8 cellular contexts compared by ENCODE assay signal in genomic region chr14:106845286-106846087, GRCh38.
DNase-seq lines count a peak whose midpoint lies in the region; FAIRE-seq and TF ChIP-seq lines count a peak whose summit lies in the region.

No MANE protein-coding gene starts in this region.

- peaks cover 56 to 91% (median 79%) of the 10 kb centered on the region in 10 experiments for H3K4me1 ChIP-seq in BLaER1 treated with 17β-estradiol and CSF1 and Interleukin-3, amounts not matched to agents 10 nM and 100 nM
- H3K4me1 ChIP-seq in Karpas-422 (ENCODE audit: low read length): peaks cover 76% of the 10 kb centered on the region
- H3K4me1 ChIP-seq in hepatocyte (ENCODE audit: insufficient read depth): no peaks in the 10 kb centered on the region

- H3K9ac ChIP-seq in BLaER1 treated with 17β-estradiol and CSF1 and Interleukin-3, amounts not matched to agents 10 nM and 100 nM: peak overlapping the region; percentile 80 to 94 (median 90)
- peak overlapping the region; percentile 87 for H3K9ac ChIP-seq in Karpas-422 (ENCODE audit: low read length)

- no peak for TF ChIP-seq CTCF in hepatocyte (IDR thresholded peaks at IDR 0.05; ENCODE audit: poor library complexity)

- H4K20me1 ChIP-seq in BLaER1 treated with 17β-estradiol and CSF1 and Interleukin-3, amounts not matched to agents 10 nM and 100 nM: 0 out of 22 replicates have a peak, but pooled peaks cover 0 to 4% (median 0%) of the 10 kb centered on the region in 11 experiments
- H4K20me1 ChIP-seq in Karpas-422 (ENCODE audit: insufficient read depth, low read depth, low read length): no peaks in the 10 kb centered on the region
- no peaks in the 10 kb centered on the region for H4K20me1 ChIP-seq in hepatocyte (ENCODE audit: insufficient read depth, poor library complexity, severe bottlenecking)

- H3K9me2 ChIP-seq in Karpas-422 (replicated peaks; ENCODE audit: insufficient read depth, low read length): no peaks in the 10 kb centered on the region
- H3K9me2 ChIP-seq in hepatocyte (replicated peaks; ENCODE audit: insufficient read depth): no peaks in the 10 kb centered on the region

- no peaks in the 10 kb centered on the region for H3K36me3 Mint-ChIP-seq in activated CD4-positive, alpha-beta T cell treated with anti-CD3 and anti-CD28 coated beads, Interleukin-2, amount 10 ng/mL, durations not matched to agents 7 days and 5 days (ENCODE audit: low read depth)

- no peaks in the 10 kb centered on the region; a peak in 1 of 22 replicates for H3K27me3 ChIP-seq in BLaER1 treated with 17β-estradiol and CSF1 and Interleukin-3, amounts not matched to agents 10 nM and 100 nM
- no peaks in the 10 kb centered on the region for H3K27me3 ChIP-seq in Karpas-422 (ENCODE audit: low read length)
- H3K27me3 ChIP-seq in hepatocyte: no peaks in the 10 kb centered on the region

- peak overlapping the region; percentile 92 to 99 (median 95) for H3K4me2 ChIP-seq in BLaER1 treated with 17β-estradiol and CSF1 and Interleukin-3, amounts not matched to agents 10 nM and 100 nM
- H3K4me2 ChIP-seq in Karpas-422 (ENCODE audit: low read depth, low read length, poor library complexity, severe bottlenecking) (peak overlapping the region; percentile 71), hepatocyte (no peak overlapping the region)

- H3K27ac Mint-ChIP-seq in activated CD4-positive, alpha-beta T cell treated with anti-CD3 and anti-CD28 coated beads, Interleukin-2, amount 10 ng/mL, durations not matched to agents 7 days and 5 days: peak overlapping the region; percentile 73

- FAIRE-seq in GM19239 (lab: Jason Lieb, UNC) (peak; percentile 100), frontal cortex (lab: Jason Lieb, UNC) (no peak)

- peak overlapping the region; percentile 81 for H3K4me3 Mint-ChIP-seq in activated CD4-positive, alpha-beta T cell treated with anti-CD3 and anti-CD28 coated beads, Interleukin-2, amount 10 ng/mL, durations not matched to agents 7 days and 5 days

- no peaks in the 10 kb centered on the region for H3K79me2 ChIP-seq in Karpas-422 (ENCODE audit: low read length)
- H3K79me2 ChIP-seq in hepatocyte: no peaks in the 10 kb centered on the region

- POLR2A ChIA-PET in activated CD4-positive, alpha-beta T cell treated with anti-CD3 and anti-CD28 coated beads, Interleukin-2, amount 10 ng/mL, durations not matched to agents 7 days and 5 days (lab: Charles Lee): no interaction called here

- CTCF ChIA-PET in activated CD4-positive, alpha-beta T cell treated with anti-CD3 and anti-CD28 coated beads, Interleukin-2, amount 10 ng/mL, durations not matched to agents 7 days and 5 days (lab: Charles Lee): interaction anchor here (1.3 to 2.7 kb wide), 4 partner anchors 10 to 55 kb away, joined by 3 to 10 read pairs (median 8); no protein-coding TSS in a partner anchor

- H3K27ac ChIP-seq in BLaER1 treated with 17β-estradiol and CSF1 and Interleukin-3, amounts not matched to agents 10 nM and 100 nM: peak overlapping the region in 10 of 11 experiments; percentile 68 to 97 (median 94); a peak in 21 of 22 replicates
- H3K27ac ChIP-seq in Karpas-422 (ENCODE audit: low read length): peak overlapping the region; percentile 82
- H3K27ac ChIP-seq in hepatocyte: no peak overlapping the region

- DNase-seq in GM19239 (ENCODE audit: insufficient read length, low spot score) (no peak), Karpas-422 (peak; percentile 84), glomerular visceral epithelial cell (ENCODE audit: extremely low spot score) (peak; percentile 71), frontal cortex (ENCODE audit: low spot score in 2 of 2) (no peak), hepatocyte (ENCODE audit: low spot score) (no peak)
- DNase-seq in activated CD4-positive, alpha-beta T cell treated with anti-CD3 and anti-CD28 coated beads, Interleukin-2, amount 10 ng/mL, durations not matched to agents 7 days and 5 days: peak; percentile 46
- DNase-seq in stimulated activated CD8-positive, alpha-beta memory T cell treated with anti-CD3 and anti-CD28 coated beads, Interleukin-12 subunit alpha, Interleukin-12 subunit beta, amount 100 ng/mL, for 1 hour (ENCODE audit: low read depth): peak; percentile 25

- H3K4me1 Mint-ChIP-seq in activated CD4-positive, alpha-beta T cell treated with anti-CD3 and anti-CD28 coated beads, Interleukin-2, amount 10 ng/mL, durations not matched to agents 7 days and 5 days: peaks cover 32% of the 10 kb centered on the region

- H3K27me3 Mint-ChIP-seq in activated CD4-positive, alpha-beta T cell treated with anti-CD3 and anti-CD28 coated beads, Interleukin-2, amount 10 ng/mL, durations not matched to agents 7 days and 5 days: peaks cover 7% of the 10 kb centered on the region

- H2AFZ ChIP-seq in Karpas-422 (ENCODE audit: low read length) (peak overlapping the region; percentile 75), hepatocyte (no peak overlapping the region)

- H3K9me3 Mint-ChIP-seq in activated CD4-positive, alpha-beta T cell treated with anti-CD3 and anti-CD28 coated beads, Interleukin-2, amount 10 ng/mL, durations not matched to agents 7 days and 5 days: no peaks in the 10 kb centered on the region

- 81% methylated on average over 17 of the region's 17 CpGs for WGBS in hepatocyte (ENCODE audit: low lambda C conversion rate, missing lambda C conversion rate)

- no peaks in the 10 kb centered on the region for H3K9me3 ChIP-seq in BLaER1 treated with 17β-estradiol and CSF1 and Interleukin-3, amounts not matched to agents 10 nM and 100 nM (replicated peaks in 1 of 11)
- H3K9me3 ChIP-seq in Karpas-422 (ENCODE audit: low read length): no peaks in the 10 kb centered on the region
- no peaks in the 10 kb centered on the region for H3K9me3 ChIP-seq in hepatocyte (ENCODE audit: low read depth)

- peak overlapping the region; percentile 69 to 86 (median 73) for H3K4me3 ChIP-seq in BLaER1 treated with 17β-estradiol and CSF1 and Interleukin-3, amounts not matched to agents 10 nM and 100 nM
- H3K4me3 ChIP-seq in Karpas-422 (ENCODE audit: low read length): peak overlapping the region; percentile 73
- H3K4me3 ChIP-seq in hepatocyte: no peak overlapping the region

- no peaks in the 10 kb centered on the region for H3K36me3 ChIP-seq in BLaER1 treated with 17β-estradiol and CSF1 and Interleukin-3, amounts not matched to agents 10 nM and 100 nM
- H3K36me3 ChIP-seq in Karpas-422 (ENCODE audit: insufficient read depth, low read length) (no peaks in the 10 kb centered on the region), hepatocyte (replicated peaks; ENCODE audit: insufficient read depth, low read depth) (no peaks in the 10 kb centered on the region)

Comparison
In these comparisons a context has a peak if more than half of its experiments do, and no peak if none do; other contexts are left out.
1. DNase-seq: peak in Karpas-422 (single experiment), activated CD4-positive, alpha-beta T cell treated with anti-CD3 and anti-CD28 coated beads, Interleukin-2, amount 10 ng/mL, durations not matched to agents 7 days and 5 days (single experiment), glomerular visceral epithelial cell (single experiment) and stimulated activated CD8-positive, alpha-beta memory T cell treated with anti-CD3 and anti-CD28 coated beads, Interleukin-12 subunit alpha, Interleukin-12 subunit beta, amount 100 ng/mL, for 1 hour (single experiment); none in GM19239 (single experiment), frontal cortex (0 of 2) and hepatocyte (single experiment).